8 cellular contexts compared by ENCODE assay signal in the genomic region with DNA sequence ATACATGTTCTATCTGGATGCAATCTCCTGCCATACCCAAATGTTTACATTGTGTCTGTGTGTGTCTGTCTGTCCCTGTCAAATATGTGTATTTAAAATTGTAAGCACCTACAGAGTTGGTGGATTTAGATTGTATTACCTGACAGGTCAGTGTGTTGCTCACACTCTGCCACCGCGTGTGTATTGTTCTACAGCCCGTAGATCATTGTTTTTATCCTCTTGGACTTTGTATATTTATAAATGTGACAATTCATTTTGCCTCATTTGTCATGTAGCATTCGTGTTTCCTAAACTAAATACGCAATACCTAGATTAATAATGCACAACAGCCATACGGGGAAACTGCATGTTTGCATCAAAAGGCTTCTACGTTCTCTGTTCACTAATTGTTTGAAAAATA. TPM values are rescaled to one million over a fixed set of nuclear protein-coding genes. Genes with fewer than 3 reads are reported as not detected.
DNase-seq lines count a peak whose midpoint lies in the region; ATAC-seq, FAIRE-seq and TF ChIP-seq lines count a peak whose summit lies in the region.

No MANE protein-coding gene starts in this region.

- H3K4me3 ChIP-seq in A549 (peak overlapping the region; percentile 62), brain microvascular endothelial cell (ENCODE audit: low read depth, low read length) (peak overlapping the region; percentile 76)

- DNase-seq in A549 (ENCODE audit: low read depth in 1 of 2, low spot score in 1 of 2) (no peak), brain microvascular endothelial cell (no peak), mesothelial cell of epicardium (ENCODE audit: low spot score in 2 of 2, unreplicated experiment in 2 of 2) (no peak)

- H3K4me1 Mint-ChIP-seq in mesothelial cell of epicardium: peaks cover 11% of the 10 kb centered on the region

- H3K27ac ChIP-seq in A549 (peak overlapping the region; percentile 98 to 100), brain microvascular endothelial cell (peak overlapping the region; percentile 94)

- FAIRE-seq in A549 (lab: Jason Lieb, UNC): no peak

- peak overlapping the region; percentile 97 for H3K4me3 Mint-ChIP-seq in mesothelial cell of epicardium

- POLR2A ChIA-PET in A549 (lab: Yijun Ruan, JAX): interaction anchor here (1.8 kb wide), 1 partner anchor 162 kb away, joined by 31 read pairs; the partner anchor contains the start of gene RWDD3

- TF ChIP-seq CTCF in A549 (IDR thresholded peaks at IDR 0.05) (no peak), brain microvascular endothelial cell (IDR thresholded peaks at IDR 0.05; ENCODE audit: low read depth, low read length, missing control alignments) (no peak), mesothelial cell of epicardium (IDR thresholded peaks at IDR 0.05; ENCODE audit: unreplicated experiment) (no peak)

- in situ Hi-C loops in brain microvascular endothelial cell (cut with HindIII; ENCODE audit: low pct_ligation_motif_present, low sequenced_read_pairs): no loop called here

- H3K4me2 ChIP-seq in A549: peak overlapping the region; percentile 69

- TF ChIP-seq RAD21 in A549 (conservative IDR thresholded peaks at IDR 0.05 in 1 of 2, IDR thresholded peaks at IDR 0.05 in 1 of 2): no peak

- H3K27ac Mint-ChIP-seq in mesothelial cell of epicardium: peak overlapping the region; percentile 98

- H3K27me3 Mint-ChIP-seq in mesothelial cell of epicardium (ENCODE audit: low read depth): no peaks in the 10 kb centered on the region

- TF ChIP-seq POLR2A in A549 (IDR thresholded peaks at IDR 0.05; ENCODE audit: low read length): no peak
- TF ChIP-seq POLR2A in GM18505 (IDR thresholded peaks at IDR 0.05; ENCODE audit: borderline replicate concordance, extremely low read depth, insufficient read depth, insufficient read length): no peak

- H3K36me3 Mint-ChIP-seq in mesothelial cell of epicardium: peaks cover 2% of the 10 kb centered on the region

- 2% methylated on average over 7 of the region's 7 CpGs for WGBS in A549 (ENCODE audit: missing lambda C conversion rate)

- H3K9me3 Mint-ChIP-seq in mesothelial cell of epicardium: no peaks in the 10 kb centered on the region

- no peak for TF ChIP-seq EP300 in A549 (IDR thresholded peaks at IDR 0.05)

- H3K4me1 ChIP-seq in A549: peaks cover 27% of the 10 kb centered on the region

- no peaks in the 10 kb centered on the region for H3K27me3 ChIP-seq in brain microvascular endothelial cell (replicated peaks)

- H3K9me3 ChIP-seq in A549: no peaks in the 10 kb centered on the region

- no peak for ATAC-seq in A549
- ATAC-seq in HG02759 (IDR thresholded peaks at IDR 0.05; ENCODE audit: unreplicated experiment): peak; percentile 0
- no peak for ATAC-seq in GM18505 (IDR thresholded peaks at IDR 0.05; ENCODE audit: unreplicated experiment)
- no peak for ATAC-seq in GM19351 (IDR thresholded peaks at IDR 0.05; ENCODE audit: unreplicated experiment)
- no peak for ATAC-seq in HG03280 (IDR thresholded peaks at IDR 0.05; ENCODE audit: unreplicated experiment)
- ATAC-seq in HG03460 (IDR thresholded peaks at IDR 0.05; ENCODE audit: unreplicated experiment): no peak

- CTCF ChIA-PET in A549 (lab: Yijun Ruan, JAX): interaction anchor here (1.2 kb wide), 1 partner anchor 45 kb away, joined by 4 read pairs; the partner anchor contains the start of gene TLCD4

- H3K36me3 ChIP-seq in brain microvascular endothelial cell (replicated peaks): no peaks in the 10 kb centered on the region

TF ChIP-seq in A549, 52 proteins besides CTCF, POLR2A, EP300 and RAD21:
- TF ChIP-seq, protein P1, sequence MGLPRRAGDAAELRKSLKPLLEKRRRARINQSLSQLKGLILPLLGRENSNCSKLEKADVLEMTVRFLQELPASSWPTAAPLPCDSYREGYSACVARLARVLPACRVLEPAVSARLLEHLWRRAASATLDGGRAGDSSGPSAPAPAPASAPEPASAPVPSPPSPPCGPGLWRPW (IDR thresholded peaks at IDR 0.05): no peak
- no peak for TF ChIP-seq MAZ (IDR thresholded peaks at IDR 0.05; ENCODE audit: borderline replicate concordance, low read depth, low read length)
- no peak for TF ChIP-seq HOXB13 (CRISPR knock-in tag; IDR thresholded peaks at IDR 0.05; ENCODE audit: low read depth)
- TF ChIP-seq RARB (CRISPR knock-in tag; IDR thresholded peaks at IDR 0.05): no peak
- TF ChIP-seq MAFK (IDR thresholded peaks at IDR 0.05; ENCODE audit: partially characterized antibody): no peak
- TF ChIP-seq, protein P2, sequence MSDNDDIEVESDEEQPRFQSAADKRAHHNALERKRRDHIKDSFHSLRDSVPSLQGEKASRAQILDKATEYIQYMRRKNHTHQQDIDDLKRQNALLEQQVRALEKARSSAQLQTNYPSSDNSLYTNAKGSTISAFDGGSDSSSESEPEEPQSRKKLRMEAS (IDR thresholded peaks at IDR 0.05): no peak
- TF ChIP-seq EHF (CRISPR knock-in tag; IDR thresholded peaks at IDR 0.05): no peak
- TF ChIP-seq E2F6 (IDR thresholded peaks at IDR 0.05; ENCODE audit: borderline replicate concordance, low read depth): no peak
- no peak for TF ChIP-seq CHD2 (IDR thresholded peaks at IDR 0.05; ENCODE audit: low read length, partially characterized antibody)
- no peak for TF ChIP-seq HOXA7 (CRISPR knock-in tag; IDR thresholded peaks at IDR 0.05)
- no peak for TF ChIP-seq NPAS2 (CRISPR knock-in tag; IDR thresholded peaks at IDR 0.05; ENCODE audit: borderline replicate concordance)

RNA-seq across cellular contexts. Expression of gene ALG14, which starts 0.6 kb away (rescaled TPM):
- polyA plus RNA-seq in A549 (2011; rRNA removed) (5.0 and 5.3 TPM in 2 replicates), A549 (2017; fragmentation: RNase III; extraction: RNeasy Plus Mini Kit Qiagen cat#74134 plus additional on column Dnase treatment) (5.4 to 7.1 TPM (median 5.7 TPM) in 3 replicates)
- 4.5 and 5.1 TPM in 2 replicates for polyA plus RNA-seq in A549 (2012; cell fraction: cytosol; rRNA removed)
- polyA plus RNA-seq in A549 (2012; cell fraction: nucleus; rRNA removed): 0.78 and 1.2 TPM in 2 replicates
- polyA minus RNA-seq in A549 (2011; rRNA and poly(A)+ RNA removed): 7.3 and 12.6 TPM in 2 replicates
- 3.8 to 5.3 TPM (median 5.0 TPM) in 3 replicates for total RNA-seq in mesothelial cell of epicardium

RNA-seq across cellular contexts. Expression of gene TLCD4, which starts 45.0 kb away (rescaled TPM):
- polyA plus RNA-seq in A549 (2011; rRNA removed) (18.0 and 24.1 TPM in 2 replicates), A549 (2017; fragmentation: RNase III; extraction: RNeasy Plus Mini Kit Qiagen cat#74134 plus additional on column Dnase treatment) (12.7 to 14.2 TPM (median 13.3 TPM) in 3 replicates)
- polyA plus RNA-seq in A549 (2012; cell fraction: cytosol; rRNA removed): 3.6 and 4.5 TPM in 2 replicates
- 1.4 and 3.1 TPM in 2 replicates for polyA plus RNA-seq in A549 (2012; cell fraction: nucleus; rRNA removed)
- 16.0 and 19.7 TPM in 2 replicates for polyA minus RNA-seq in A549 (2011; rRNA and poly(A)+ RNA removed)
- total RNA-seq in mesothelial cell of epicardium: 5.1 to 6.2 TPM (median 5.6 TPM) in 3 replicates
